ENCODE assay signal across 1 cellular context in the genomic region with DNA sequence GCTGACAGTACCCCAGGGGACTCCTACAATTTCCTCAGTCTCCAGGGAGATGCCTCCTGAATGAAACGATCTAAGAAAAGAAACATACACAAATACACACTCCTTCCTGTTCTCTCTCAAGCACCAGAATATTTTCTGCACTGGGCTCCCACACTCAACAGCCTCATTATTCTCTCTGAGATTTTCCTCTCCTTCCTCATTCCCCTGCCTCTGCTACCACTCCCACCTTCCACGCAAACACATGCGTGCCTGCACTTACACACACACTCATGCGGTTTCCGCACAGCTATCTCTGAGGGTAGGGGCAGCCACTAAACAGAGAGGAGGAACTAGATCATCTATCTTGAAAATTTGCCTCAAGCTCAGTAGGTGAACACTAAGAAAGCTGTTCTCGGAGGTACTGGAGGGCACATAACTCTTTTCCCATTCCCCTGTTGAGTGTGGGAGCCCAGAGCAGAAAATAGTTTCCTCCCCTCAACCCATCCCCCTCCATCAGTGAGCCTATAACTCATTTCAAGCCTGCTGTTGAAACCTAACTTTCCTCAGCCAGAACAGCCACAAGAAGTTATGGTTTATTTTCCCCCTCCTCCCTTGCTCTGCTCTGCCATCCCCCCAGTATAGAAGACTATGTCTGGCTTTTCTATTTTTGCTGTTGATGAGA.
A peak's percentile ranks its signal among the peaks of the same experiment; 100 is the strongest.
TF ChIP-seq lines count a peak whose summit lies in the region.

No MANE protein-coding gene starts in this region.

TF ChIP-seq in K562, 482 proteins besides CTCF, POLR2A, EP300 and RAD21 (continued from another document and continues in another):
- TF ChIP-seq, protein P1, sequence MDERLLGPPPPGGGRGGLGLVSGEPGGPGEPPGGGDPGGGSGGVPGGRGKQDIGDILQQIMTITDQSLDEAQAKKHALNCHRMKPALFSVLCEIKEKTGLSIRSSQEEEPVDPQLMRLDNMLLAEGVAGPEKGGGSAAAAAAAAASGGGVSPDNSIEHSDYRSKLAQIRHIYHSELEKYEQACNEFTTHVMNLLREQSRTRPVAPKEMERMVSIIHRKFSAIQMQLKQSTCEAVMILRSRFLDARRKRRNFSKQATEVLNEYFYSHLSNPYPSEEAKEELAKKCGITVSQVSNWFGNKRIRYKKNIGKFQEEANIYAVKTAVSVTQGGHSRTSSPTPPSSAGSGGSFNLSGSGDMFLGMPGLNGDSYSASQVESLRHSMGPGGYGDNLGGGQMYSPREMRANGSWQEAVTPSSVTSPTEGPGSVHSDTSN (CRISPR knock-in tag; IDR thresholded peaks at IDR 0.05; ENCODE audit: low read depth): no peak
- TF ChIP-seq, protein P1 (tag; conservative IDR thresholded peaks at IDR 0.05; ENCODE audit: low read depth): peak; percentile 91
- TF ChIP-seq MGA (IDR thresholded peaks at IDR 0.05) (peak; percentile 54), EP400 (IDR thresholded peaks at IDR 0.05) (peak; percentile 34; the same call in 1 of the 2 replicates), KDM1A (IDR thresholded peaks at IDR 0.05) (peak in 1 of 2 experiments; percentile 39; a peak in 1 of 4 replicates), RCOR1 (IDR thresholded peaks at IDR 0.05; ENCODE audit: borderline replicate concordance in 1 of 2, low read depth in 2 of 2, low read length in 2 of 2) (peak in 1 of 2 experiments; percentile 59; a peak in 2 of 4 replicates), SMARCE1 (IDR thresholded peaks at IDR 0.05) (peak; percentile 39; the same call in 1 of the 2 replicates), L3MBTL2 (IDR thresholded peaks at IDR 0.05) (peak; percentile 47; the same call in 1 of the 2 replicates), TCFL5 (CRISPR knock-in tag; conservative IDR thresholded peaks at IDR 0.05) (no peak), HDAC1 (IDR thresholded peaks at IDR 0.05) (peak in 1 of 2 experiments; percentile 78; a peak in 2 of 4 replicates), MTA1 (IDR thresholded peaks at IDR 0.05; ENCODE audit: borderline replicate concordance) (peak; percentile 34; the same call in 1 of the 2 replicates), TCF3 (CRISPR knock-in tag; IDR thresholded peaks at IDR 0.05) (peak; percentile 30; the same call in 1 of the 2 replicates), MYNN (IDR thresholded peaks at IDR 0.05) (peak; percentile 37; the same call in 1 of the 2 replicates), MYNN (CRISPR knock-in tag; IDR thresholded peaks at IDR 0.05) (no peak), JUND (IDR thresholded peaks at IDR 0.05; ENCODE audit: borderline replicate concordance, low read depth, low read length) (no peak), JUND (tag; IDR thresholded peaks at IDR 0.05; ENCODE audit: borderline replicate concordance, low read depth, low read length) (peak; percentile 46; the same call in 1 of the 3 replicates), CHD4 (IDR thresholded peaks at IDR 0.05; ENCODE audit: insufficient read depth, insufficient replicate concordance, low read depth, low read length, poor library complexity, severe bottlenecking) (peak; percentile 33), CTBP1 (IDR thresholded peaks at IDR 0.05; ENCODE audit: borderline replicate concordance) (peak; percentile 22; the same call in 1 of the 2 replicates), ZNF780A (CRISPR knock-in tag; IDR thresholded peaks at IDR 0.05) (no peak), ATF1 (CRISPR knock-in tag; IDR thresholded peaks at IDR 0.05) (no peak), ATF1 (tag; IDR thresholded peaks at IDR 0.05) (0 out of 2 replicates have a peak, but pooled peaks have one; percentile 39), MYC (IDR thresholded peaks at IDR 0.05; ENCODE audit: low read depth, low read length) (peak; percentile 63), MYC (CRISPR knock-in tag; IDR thresholded peaks at IDR 0.05; ENCODE audit: borderline replicate concordance, low read depth) (no peak), NFRKB (IDR thresholded peaks at IDR 0.05; ENCODE audit: low read depth) (peak; percentile 32; the same call in 1 of the 2 replicates), ZNF134 (CRISPR knock-in tag; conservative IDR thresholded peaks at IDR 0.05) (peak; percentile 85), TEAD4 (IDR thresholded peaks at IDR 0.05; ENCODE audit: low read length) (peak; percentile 38; the same call in 1 of the 2 replicates), TEAD4 (CRISPR knock-in tag; IDR thresholded peaks at IDR 0.05; ENCODE audit: borderline replicate concordance) (no peak), MAX (CRISPR knock-in tag; IDR thresholded peaks at IDR 0.05) (peak; percentile 37; the same call in 1 of the 2 replicates), CXXC5 (CRISPR knock-in tag; IDR thresholded peaks at IDR 0.05) (peak; percentile 54), ARID1B (IDR thresholded peaks at IDR 0.05) (peak; percentile 49), PRDM10 (IDR thresholded peaks at IDR 0.05; ENCODE audit: partially characterized antibody) (peak; percentile 53), NRF1 (conservative IDR thresholded peaks at IDR 0.05 in 1 of 2, IDR thresholded peaks at IDR 0.05 in 1 of 2) (peak; percentile 69 to 77), SMARCA4 (IDR thresholded peaks at IDR 0.05) (peak; percentile 73), HDAC2 (IDR thresholded peaks at IDR 0.05) (peak; percentile 50; the same call in 1 of the 2 replicates), FOS (IDR thresholded peaks at IDR 0.05; ENCODE audit: extremely low read depth, insufficient read length) (no peak), ZNF140 (CRISPR knock-in tag; IDR thresholded peaks at IDR 0.05) (no peak), HNRNPLL (IDR thresholded peaks at IDR 0.05; ENCODE audit: low read depth, low read length, poor library complexity, severe bottlenecking) (peak; percentile 46), PKNOX1 (IDR thresholded peaks at IDR 0.05) (0 out of 2 replicates have a peak, but pooled peaks have one; percentile 8), BHLHE40 (IDR thresholded peaks at IDR 0.05; ENCODE audit: low read length) (peak; percentile 88), SMAD3 (CRISPR knock-in tag; conservative IDR thresholded peaks at IDR 0.05) (no peak), LEF1 (IDR thresholded peaks at IDR 0.05) (0 out of 2 replicates have a peak, but pooled peaks have one; percentile 35), NBN (IDR thresholded peaks at IDR 0.05; ENCODE audit: low read depth) (peak; percentile 44; the same call in 1 of the 2 replicates)
